ENCODE assay signal across 9 cellular contexts in genomic region chr5:147508711-147509040, GRCh38. TPM values are rescaled to one million over a fixed set of nuclear protein-coding genes. Genes with fewer than 3 reads are reported as not detected.
A peak's percentile ranks its signal among the peaks of the same experiment; 100 is the strongest.
DNase-seq lines count a peak whose midpoint lies in the region; TF ChIP-seq lines count a peak whose summit lies in the region.
"Had no signal": no experiment of that assay in that cellular context is flagged by ENCODE, and none has a peak within 500 bp of the region (broad histone marks: within the 10 kb centered on the region; RNA-seq: fewer than 3 reads in every experiment).

No MANE protein-coding gene starts in this region.

- CTCF ChIA-PET in SK-N-SH (lab: Yijun Ruan, JAX), result interaction anchor here (0.9 to 4.5 kb wide), 12 partner anchors 13 to 70 kb away, joined by 3 to 16 read pairs (median 4); no protein-coding TSS in a partner anchor

- TF ChIP-seq CTCF in SK-N-SH (IDR thresholded peaks at IDR 0.05), result no peak
- no peak for TF ChIP-seq CTCF in fibroblast of villous mesenchyme (IDR thresholded peaks at IDR 0.05; ENCODE audit: insufficient read depth, low read depth, low read length)
- no peak for TF ChIP-seq CTCF in progenitor cell of endocrine pancreas (IDR thresholded peaks at IDR 0.05; ENCODE audit: unreplicated experiment)

- peak overlapping the region; percentile 54 for H3K27ac Mint-ChIP-seq in progenitor cell of endocrine pancreas
- H3K27ac Mint-ChIP-seq: dendritic cell treated with granulocyte-macrophage colony-stimulating factor and Interleukin-4, amounts not matched to agents 40 ng/mL and 50 ng/mL, for 4 days had no signal

- no peaks in the 10 kb centered on the region for H3K9me3 Mint-ChIP-seq in progenitor cell of endocrine pancreas (ENCODE audit: low read depth)
- H3K9me3 Mint-ChIP-seq: dendritic cell treated with granulocyte-macrophage colony-stimulating factor and Interleukin-4, amounts not matched to agents 40 ng/mL and 50 ng/mL, for 4 days had no signal

- no peak for DNase-seq in SK-N-SH
- DNase-seq in fibroblast of villous mesenchyme (ENCODE audit: low read depth), result peak; percentile 35
- DNase-seq in progenitor cell of endocrine pancreas (ENCODE audit: low spot score, unreplicated experiment), result no peak
- DNase-seq in iPS-NIHi7 (ENCODE audit: extremely low spot score), result no peak
- DNase-seq in activated CD8-positive, alpha-beta memory T cell treated with anti-CD3 and anti-CD28 coated beads, Interleukin-2, amount 50 U/mL, for 4 hours, result no peak
- DNase-seq in KG1 (lab: John Stamatoyannopoulos, UW), result no peak
- DNase-seq in NCI-H2029 (lab: John Stamatoyannopoulos, UW), result no peak

- H3K27ac ChIP-seq in BLaER1 (no peak overlapping the region), SK-N-SH (ENCODE audit: low read depth in 2 of 2, low read length in 1 of 2) (peak overlapping the region; percentile 82 to 86)

- no peaks in the 10 kb centered on the region for H3K36me3 Mint-ChIP-seq in progenitor cell of endocrine pancreas (ENCODE audit: insufficient read depth)

- 28% methylated on average over 7 of the region's 7 CpGs for WGBS in SK-N-SH (ENCODE audit: low lambda C conversion rate)

- H3K27me3 ChIP-seq in BLaER1 (peaks cover 22% of the 10 kb centered on the region), SK-N-SH (ENCODE audit: insufficient read depth) (no peaks in the 10 kb centered on the region)

- peaks cover 12% of the 10 kb centered on the region for H3K4me1 Mint-ChIP-seq in progenitor cell of endocrine pancreas (ENCODE audit: low read depth)

- POLR2A ChIA-PET in SK-N-SH (lab: Yijun Ruan, JAX), result no interaction called here

- H3K9me2 ChIP-seq in SK-N-SH, result no peaks in the 10 kb centered on the region

- peak overlapping the region; percentile 83 for H3K4me2 ChIP-seq in BLaER1
- H3K4me2 ChIP-seq in SK-N-SH, result peak overlapping the region; percentile 89

- H3K9me3 ChIP-seq in BLaER1 (peaks cover 12% of the 10 kb centered on the region; the same call in 1 of the 2 replicates), SK-N-SH (no peaks in the 10 kb centered on the region)

- TF ChIP-seq RAD21 in SK-N-SH (IDR thresholded peaks at IDR 0.05; ENCODE audit: low read length), result no peak

- H3K27me3 Mint-ChIP-seq in progenitor cell of endocrine pancreas, result peaks cover 63% of the 10 kb centered on the region

- H3F3A ChIP-seq in SK-N-SH (replicated peaks; ENCODE audit: insufficient read depth), result peaks cover 23% of the 10 kb centered on the region

- H4K20me1 ChIP-seq in BLaER1 (no peaks in the 10 kb centered on the region), SK-N-SH (ENCODE audit: insufficient read depth) (no peaks in the 10 kb centered on the region)

- H3K36me3 ChIP-seq in BLaER1, result no peaks in the 10 kb centered on the region
- H3K36me3 ChIP-seq in SK-N-SH (replicated peaks in 1 of 2; ENCODE audit: control insufficient read depth in 1 of 2, insufficient read depth in 2 of 2, low read length in 1 of 2), result peaks cover 0 to 7% of the 10 kb centered on the region in 2 experiments

- TF ChIP-seq EP300 in SK-N-SH (IDR thresholded peaks at IDR 0.05; ENCODE audit: borderline replicate concordance in 1 of 2, low read depth in 1 of 2, low read length in 1 of 2), result no peak

- no peak overlapping the region for H3K9ac ChIP-seq in BLaER1
- H3K9ac ChIP-seq in SK-N-SH, result peak overlapping the region; percentile 88

- peaks cover 57% of the 10 kb centered on the region for H3K79me2 ChIP-seq in SK-N-SH (ENCODE audit: insufficient read depth)

- H3K4me3 Mint-ChIP-seq in progenitor cell of endocrine pancreas (ENCODE audit: low read depth), result peak overlapping the region; percentile 68
- H3K4me3 Mint-ChIP-seq: dendritic cell treated with granulocyte-macrophage colony-stimulating factor and Interleukin-4, amounts not matched to agents 40 ng/mL and 50 ng/mL, for 4 days had no signal

- H3K4me1 ChIP-seq in BLaER1 (peaks cover 3% of the 10 kb centered on the region; the same call in 1 of the 2 replicates), SK-N-SH (ENCODE audit: control insufficient read depth in 1 of 2, insufficient read depth in 2 of 2, low read depth in 1 of 2, low read length in 1 of 2) (peaks cover 7 to 10% of the 10 kb centered on the region in 2 experiments; a peak in 3 of 4 replicates)

- no peak overlapping the region; the same call in 1 of the 2 replicates for H2AFZ ChIP-seq in SK-N-SH (ENCODE audit: low read depth)

- H3K4me3 ChIP-seq in BLaER1 (peak overlapping the region; percentile 67; the same call in 1 of the 2 replicates), SK-N-SH (ENCODE audit: low read depth in 2 of 2, low read length in 1 of 2) (peak overlapping the region; percentile 82 to 92), fibroblast of villous mesenchyme (ENCODE audit: low read depth, low read length) (peak overlapping the region; percentile 89)

TF ChIP-seq in SK-N-SH, 30 proteins besides CTCF, POLR2A, EP300 and RAD21:
- TF ChIP-seq POLR2AphosphoS5 (IDR thresholded peaks at IDR 0.05; ENCODE audit: low read depth, low read length) (no peak), JUND (IDR thresholded peaks at IDR 0.05) (no peak), NFIC (IDR thresholded peaks at IDR 0.05; ENCODE audit: borderline replicate concordance) (no peak), TEAD4 (IDR thresholded peaks at IDR 0.05; ENCODE audit: borderline replicate concordance, insufficient read depth) (no peak), MXI1 (IDR thresholded peaks at IDR 0.05; ENCODE audit: low read depth, low read length) (no peak), YY1 (IDR thresholded peaks at IDR 0.05; ENCODE audit: low read depth) (no peak), SIN3A (IDR thresholded peaks at IDR 0.05; ENCODE audit: borderline replicate concordance, low read depth, low read length) (no peak), RFX5 (IDR thresholded peaks at IDR 0.05; ENCODE audit: low read length) (no peak)
- TF ChIP-seq, protein P1, sequence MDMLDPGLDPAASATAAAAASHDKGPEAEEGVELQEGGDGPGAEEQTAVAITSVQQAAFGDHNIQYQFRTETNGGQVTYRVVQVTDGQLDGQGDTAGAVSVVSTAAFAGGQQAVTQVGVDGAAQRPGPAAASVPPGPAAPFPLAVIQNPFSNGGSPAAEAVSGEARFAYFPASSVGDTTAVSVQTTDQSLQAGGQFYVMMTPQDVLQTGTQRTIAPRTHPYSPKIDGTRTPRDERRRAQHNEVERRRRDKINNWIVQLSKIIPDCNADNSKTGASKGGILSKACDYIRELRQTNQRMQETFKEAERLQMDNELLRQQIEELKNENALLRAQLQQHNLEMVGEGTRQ (IDR thresholded peaks at IDR 0.05; ENCODE audit: borderline replicate concordance, low read depth, low read length), result no peak
- TF ChIP-seq, protein P2, sequence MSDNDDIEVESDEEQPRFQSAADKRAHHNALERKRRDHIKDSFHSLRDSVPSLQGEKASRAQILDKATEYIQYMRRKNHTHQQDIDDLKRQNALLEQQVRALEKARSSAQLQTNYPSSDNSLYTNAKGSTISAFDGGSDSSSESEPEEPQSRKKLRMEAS (IDR thresholded peaks at IDR 0.05; ENCODE audit: low read depth), result no peak
- TF ChIP-seq, protein P3, sequence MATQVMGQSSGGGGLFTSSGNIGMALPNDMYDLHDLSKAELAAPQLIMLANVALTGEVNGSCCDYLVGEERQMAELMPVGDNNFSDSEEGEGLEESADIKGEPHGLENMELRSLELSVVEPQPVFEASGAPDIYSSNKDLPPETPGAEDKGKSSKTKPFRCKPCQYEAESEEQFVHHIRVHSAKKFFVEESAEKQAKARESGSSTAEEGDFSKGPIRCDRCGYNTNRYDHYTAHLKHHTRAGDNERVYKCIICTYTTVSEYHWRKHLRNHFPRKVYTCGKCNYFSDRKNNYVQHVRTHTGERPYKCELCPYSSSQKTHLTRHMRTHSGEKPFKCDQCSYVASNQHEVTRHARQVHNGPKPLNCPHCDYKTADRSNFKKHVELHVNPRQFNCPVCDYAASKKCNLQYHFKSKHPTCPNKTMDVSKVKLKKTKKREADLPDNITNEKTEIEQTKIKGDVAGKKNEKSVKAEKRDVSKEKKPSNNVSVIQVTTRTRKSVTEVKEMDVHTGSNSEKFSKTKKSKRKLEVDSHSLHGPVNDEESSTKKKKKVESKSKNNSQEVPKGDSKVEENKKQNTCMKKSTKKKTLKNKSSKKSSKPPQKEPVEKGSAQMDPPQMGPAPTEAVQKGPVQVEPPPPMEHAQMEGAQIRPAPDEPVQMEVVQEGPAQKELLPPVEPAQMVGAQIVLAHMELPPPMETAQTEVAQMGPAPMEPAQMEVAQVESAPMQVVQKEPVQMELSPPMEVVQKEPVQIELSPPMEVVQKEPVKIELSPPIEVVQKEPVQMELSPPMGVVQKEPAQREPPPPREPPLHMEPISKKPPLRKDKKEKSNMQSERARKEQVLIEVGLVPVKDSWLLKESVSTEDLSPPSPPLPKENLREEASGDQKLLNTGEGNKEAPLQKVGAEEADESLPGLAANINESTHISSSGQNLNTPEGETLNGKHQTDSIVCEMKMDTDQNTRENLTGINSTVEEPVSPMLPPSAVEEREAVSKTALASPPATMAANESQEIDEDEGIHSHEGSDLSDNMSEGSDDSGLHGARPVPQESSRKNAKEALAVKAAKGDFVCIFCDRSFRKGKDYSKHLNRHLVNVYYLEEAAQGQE (IDR thresholded peaks at IDR 0.05; ENCODE audit: low read depth, low read length), result no peak

RNA-seq across cellular contexts. Expression of gene DPYSL3, which starts 1.2 kb away (rescaled TPM):
- 123 and 150 TPM in 2 replicates for polyA plus RNA-seq in SK-N-SH (2012; rRNA removed)
- 117 and 131 TPM in 2 replicates for polyA plus RNA-seq in SK-N-SH (2012; cell fraction: cytosol; rRNA removed)
- 176 and 191 TPM in 2 replicates for polyA plus RNA-seq in SK-N-SH (2012; cell fraction: nucleus; rRNA removed)
- total RNA-seq in fibroblast of villous mesenchyme, result 126 and 161 TPM in 2 replicates
- 56.0 and 60.4 TPM in 2 replicates for total RNA-seq in progenitor cell of endocrine pancreas
